Comparison of ENCODE assay signal across 1 cellular context in genomic region chr10:48363617-48364355, GRCh38.
TF ChIP-seq lines count a peak whose summit lies in the region.

No MANE protein-coding gene starts in this region.

TF ChIP-seq in H1, 55 proteins besides CTCF, POLR2A, EP300 and RAD21:
- TF ChIP-seq ZNF274 (IDR thresholded peaks at IDR 0.05; ENCODE audit: borderline replicate concordance, extremely low read depth, low read length), result no peak
